ENCODE assay signal across 8 cellular contexts in the genomic region with DNA sequence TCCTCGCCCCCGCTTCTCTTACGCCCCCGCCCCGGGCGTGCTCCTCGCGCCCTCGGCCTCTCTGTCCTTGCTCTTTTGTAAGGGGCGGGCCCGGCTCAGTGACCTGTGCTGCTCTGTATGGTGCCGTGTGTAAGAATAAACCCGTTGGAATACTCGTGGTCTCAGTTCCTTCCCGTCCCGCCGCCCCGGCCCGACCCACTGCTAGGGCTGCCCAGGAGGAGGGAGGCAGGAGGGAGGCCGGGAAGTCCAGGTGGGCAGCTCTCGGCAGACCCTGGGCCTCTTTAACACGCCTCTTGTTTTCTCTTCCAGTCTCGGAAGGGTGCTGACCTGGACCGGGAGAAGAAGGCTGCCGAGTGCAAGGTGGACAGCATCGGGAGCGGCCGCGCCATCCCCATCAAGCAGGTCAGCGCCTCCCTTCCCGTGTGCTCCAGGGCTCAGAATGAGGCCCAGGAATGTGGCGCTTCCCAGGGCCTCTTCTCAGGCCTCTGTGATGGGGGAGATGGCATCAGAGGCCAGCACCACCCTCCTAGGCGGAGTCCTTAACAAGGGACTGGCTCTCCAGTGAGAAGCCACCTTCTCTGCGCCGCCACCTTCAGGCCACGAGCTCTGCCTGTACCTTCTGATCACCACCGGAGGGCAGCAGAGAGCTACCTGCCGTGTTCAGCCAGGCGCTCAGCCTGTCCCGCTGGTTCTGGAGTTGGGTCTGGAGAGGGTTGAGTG. TPM values are rescaled to one million over a fixed set of nuclear protein-coding genes. Genes with fewer than 3 reads are reported as not detected.
A peak's percentile ranks its signal among the peaks of the same experiment; 100 is the strongest.
DNase-seq lines count a peak whose midpoint lies in the region; ATAC-seq and TF ChIP-seq lines count a peak whose summit lies in the region.

No MANE protein-coding gene starts in this region.

- intact Hi-C loops in PC-9 (cut with micrococcal nuclease; ENCODE audit: unreplicated experiment): loop anchor here (1.0 kb wide), 2 partner anchors 49 to 180 kb away; no protein-coding TSS in a partner anchor

- H3K27me3 ChIP-seq in PC-9 (ENCODE audit: insufficient read depth, low read depth) (no peaks in the 10 kb centered on the region), fibroblast of lung (ENCODE audit: control insufficient read depth, insufficient read depth, low read length) (no peaks in the 10 kb centered on the region), neural progenitor cell (no peaks in the 10 kb centered on the region)

- no peak overlapping the region for H3K4me3 ChIP-seq in PC-9
- H3K4me3 ChIP-seq in fibroblast of lung (replicated peaks in 1 of 4; ENCODE audit: control extremely low read depth in 1 of 4, insufficient read depth in 1 of 4, low read depth in 3 of 4, low read length in 4 of 4): no peak overlapping the region
- H3K4me3 ChIP-seq in neural progenitor cell: no peak overlapping the region

- H3K79me2 ChIP-seq in PC-9 (ENCODE audit: low read depth): no peaks in the 10 kb centered on the region
- no peaks in the 10 kb centered on the region for H3K79me2 ChIP-seq in fibroblast of lung (ENCODE audit: control insufficient read depth, insufficient read depth, low read length)
- H3K79me2 ChIP-seq in neural progenitor cell (ENCODE audit: low read depth): no peaks in the 10 kb centered on the region

- in situ Hi-C loops in KBM-7 (cut with MboI; ENCODE audit: low pct_unique_long_range_greater_than_20kb, low sequenced_read_pairs): no loop called here

- no peaks in the 10 kb centered on the region for H3K36me3 ChIP-seq in PC-9 (ENCODE audit: low read depth)
- peaks cover 28% of the 10 kb centered on the region for H3K36me3 ChIP-seq in fibroblast of lung (ENCODE audit: control insufficient read depth, insufficient read depth, low read length)
- no peaks in the 10 kb centered on the region for H3K36me3 ChIP-seq in neural progenitor cell

- peak; percentile 95 for DNase-seq in DMS 273 (lab: John Stamatoyannopoulos, UW; ENCODE audit: unreplicated experiment)
- DNase-seq in KBM-7: peak; percentile 79
- DNase-seq in PC-9: peak; percentile 55 to 86
- peak; percentile 81 for DNase-seq in activated T-cell treated with anti-CD3 and anti-CD28 coated beads, Interleukin-2, amount 50 U/mL, for 4 hours
- peak; percentile 64 to 79 for DNase-seq in fibroblast of lung (ENCODE audit: low read depth in 2 of 2)
- peak; percentile 89 for DNase-seq in neural progenitor cell (ENCODE audit: low spot score)
- peak; percentile 56 for DNase-seq in stromal cell of bone marrow (ENCODE audit: low read depth)

- H3K4me1 ChIP-seq in PC-9 (replicated peaks; ENCODE audit: insufficient read depth): no peaks in the 10 kb centered on the region
- peaks cover 5% of the 10 kb centered on the region for H3K4me1 ChIP-seq in fibroblast of lung (ENCODE audit: control insufficient read depth, extremely low read depth, insufficient read depth, low read length)
- H3K4me1 ChIP-seq in neural progenitor cell: peaks cover 8% of the 10 kb centered on the region

- H3K4me1 Mint-ChIP-seq in activated T-cell treated with anti-CD3 and anti-CD28 coated beads, Interleukin-2, amount 50 U/mL, for 4 hours (ENCODE audit: low read depth): peaks cover 7% of the 10 kb centered on the region
- H3K4me1 Mint-ChIP-seq in neural progenitor cell: peaks cover 27% of the 10 kb centered on the region

- H2AFZ ChIP-seq in PC-9 (no peak overlapping the region), fibroblast of lung (ENCODE audit: low read length) (no peak overlapping the region), neural progenitor cell (replicated peaks) (no peak overlapping the region)

- peak; percentile 86 for ATAC-seq in GM21576 (IDR thresholded peaks at IDR 0.05; ENCODE audit: unreplicated experiment)
- peak; percentile 97 to 98 for ATAC-seq in activated T-cell treated with anti-CD3 and anti-CD28 coated beads, Interleukin-2, amount 50 U/mL, for 4 hours

- H3K27ac Mint-ChIP-seq in neural progenitor cell: no peak overlapping the region

- CTCF ChIA-PET in PC-9 (lab: Charles Lee): interaction anchor here (0.5 to 1.0 kb wide), 3 partner anchors 33 to 180 kb away, joined by 3 to 4 read pairs (median 4); a partner anchor contains a TSS

- no peak overlapping the region for H3K4me2 ChIP-seq in PC-9
- no peak overlapping the region for H3K4me2 ChIP-seq in fibroblast of lung (ENCODE audit: extremely low read depth, insufficient read depth, low read length)
- no peak overlapping the region for H3K4me2 ChIP-seq in neural progenitor cell

- H3K27me3 Mint-ChIP-seq in activated T-cell treated with anti-CD3 and anti-CD28 coated beads, Interleukin-2, amount 50 U/mL, for 4 hours (ENCODE audit: low read depth): no peaks in the 10 kb centered on the region
- H3K27me3 Mint-ChIP-seq in neural progenitor cell (ENCODE audit: insufficient read depth, low read depth): peaks cover 12% of the 10 kb centered on the region

- H3K27ac ChIP-seq in PC-9: no peak overlapping the region
- H3K27ac ChIP-seq in fibroblast of lung (ENCODE audit: insufficient read depth, low read length): no peak overlapping the region
- no peak overlapping the region for H3K27ac ChIP-seq in neural progenitor cell

- H3K9ac ChIP-seq in fibroblast of lung (ENCODE audit: insufficient read depth, low read length): no peak overlapping the region
- no peak overlapping the region for H3K9ac ChIP-seq in neural progenitor cell

- H3K9me2 ChIP-seq in PC-9 (ENCODE audit: insufficient read depth): no peaks in the 10 kb centered on the region

- H3F3A ChIP-seq in PC-9 (ENCODE audit: insufficient read depth, low read depth) (no peaks in the 10 kb centered on the region; the same call in 1 of the 2 replicates), neural progenitor cell (ENCODE audit: low read depth) (peaks cover 41% of the 10 kb centered on the region)

- peak; percentile 99 for TF ChIP-seq CTCF in PC-9 (conservative IDR thresholded peaks at IDR 0.05)
- peak; percentile 98 to 100 for TF ChIP-seq CTCF in fibroblast of lung (conservative IDR thresholded peaks at IDR 0.05 in 1 of 2, IDR thresholded peaks at IDR 0.05 in 1 of 2; ENCODE audit: low read depth in 1 of 2, low read length in 2 of 2)
- TF ChIP-seq CTCF in neural progenitor cell (IDR thresholded peaks at IDR 0.05): peak; percentile 100

- no peaks in the 10 kb centered on the region for H3K9me3 Mint-ChIP-seq in activated T-cell treated with anti-CD3 and anti-CD28 coated beads, Interleukin-2, amount 50 U/mL, for 4 hours
- no peaks in the 10 kb centered on the region for H3K9me3 Mint-ChIP-seq in neural progenitor cell

- no peak overlapping the region for H3K4me3 Mint-ChIP-seq in activated T-cell treated with anti-CD3 and anti-CD28 coated beads, Interleukin-2, amount 50 U/mL, for 4 hours
- peak overlapping the region; percentile 27 for H3K4me3 Mint-ChIP-seq in neural progenitor cell

- POLR2A ChIA-PET in PC-9 (lab: Charles Lee; ENCODE audit: unreplicated experiment): interaction anchor here (0.5 kb wide), 1 partner anchor 833 kb away, joined by 3 read pairs; no protein-coding TSS in a partner anchor

- no peaks in the 10 kb centered on the region for H3K9me3 ChIP-seq in PC-9 (ENCODE audit: insufficient read depth, low read depth)
- H3K9me3 ChIP-seq in fibroblast of lung (ENCODE audit: control insufficient read depth, insufficient read depth, low read depth, low read length): no peaks in the 10 kb centered on the region
- no peaks in the 10 kb centered on the region for H3K9me3 ChIP-seq in neural progenitor cell (ENCODE audit: low read depth)

- BruUV-seq in PC-9 (replicated peaks; lab: Mats Ljungman, UMichigan): no TSS peak

- peaks cover 13% of the 10 kb centered on the region for H3K36me3 Mint-ChIP-seq in activated T-cell treated with anti-CD3 and anti-CD28 coated beads, Interleukin-2, amount 50 U/mL, for 4 hours (ENCODE audit: insufficient read depth)
- peaks cover 26% of the 10 kb centered on the region for H3K36me3 Mint-ChIP-seq in neural progenitor cell

- H4K20me1 ChIP-seq in PC-9 (ENCODE audit: insufficient read depth): peaks cover 11% of the 10 kb centered on the region
- H4K20me1 ChIP-seq in fibroblast of lung (ENCODE audit: control insufficient read depth, extremely low read depth, insufficient read depth, low read length): no peaks in the 10 kb centered on the region
- H4K20me1 ChIP-seq in neural progenitor cell (ENCODE audit: low read depth): peaks cover 80% of the 10 kb centered on the region

RNA-seq across cellular contexts. Expression of a gene that starts 37.4 kb away (rescaled TPM):
- total RNA-seq in PC-9 (2021) (103 TPM in 2 replicates), fibroblast of lung (34.2 and 44.9 TPM in 2 replicates), neural progenitor cell (ENCODE audit: low replicate concordance) (38.9 and 73.0 TPM in 2 replicates)
- 10 to 100 TPM; 29.7 to 46.3 (median 35.1) TPM for total RNA-seq in activated T-cell treated with anti-CD3 and anti-CD28 coated beads, Interleukin-2, amount 50 U/mL, for 4 hours
- polyA plus RNA-seq in fibroblast of lung: 32.9 and 33.5 TPM in 2 replicates
- 38.7 and 42.1 TPM in 2 replicates for polyA plus RNA-seq in fibroblast of lung (2012)
- 84.7 and 88.4 TPM in 2 replicates for polyA minus RNA-seq in fibroblast of lung (ENCODE audit: low replicate concordance)

RNA-seq across cellular contexts. Expression of a gene that starts 40.4 kb away (rescaled TPM):
- total RNA-seq in PC-9 (2021): 87.8 and 99.3 TPM in 2 replicates
- total RNA-seq in activated T-cell treated with anti-CD3 and anti-CD28 coated beads, Interleukin-2, amount 50 U/mL, for 4 hours: 10 to 100 TPM; 70.3 to 85.3 (median 71.8) TPM
- total RNA-seq in fibroblast of lung: 14.1 and 20.3 TPM in 2 replicates
- 11.9 and 17.1 TPM in 2 replicates for polyA plus RNA-seq in fibroblast of lung
- 28.8 and 39.7 TPM in 2 replicates for polyA plus RNA-seq in fibroblast of lung (2012)
- 4.3 and 4.5 TPM in 2 replicates for polyA minus RNA-seq in fibroblast of lung (ENCODE audit: low replicate concordance)
- 6.0 and 49.4 TPM in 2 replicates for total RNA-seq in neural progenitor cell (ENCODE audit: low replicate concordance)

RNA-seq across cellular contexts. Expression of a gene that starts 43.0 kb away (rescaled TPM):
- total RNA-seq in PC-9 (2021) (104 and 126 TPM in 2 replicates), fibroblast of lung (64.7 and 69.5 TPM in 2 replicates), neural progenitor cell (ENCODE audit: low replicate concordance) (22.4 and 71.0 TPM in 2 replicates)
- total RNA-seq in activated T-cell treated with anti-CD3 and anti-CD28 coated beads, Interleukin-2, amount 50 U/mL, for 4 hours: 100 to 1,000 TPM in 2 of 3 donors, 10 to 100 TPM in 1; 96.5 to 111 (median 104) TPM
- 33.8 and 34.1 TPM in 2 replicates for polyA plus RNA-seq in fibroblast of lung
- 51.1 and 54.7 TPM in 2 replicates for polyA plus RNA-seq in fibroblast of lung (2012)
- 95.5 and 104 TPM in 2 replicates for polyA minus RNA-seq in fibroblast of lung (ENCODE audit: low replicate concordance)

RNA-seq across cellular contexts. Expression of a gene that starts 43.8 kb away (rescaled TPM):
- total RNA-seq in PC-9 (2021): not detected in 2 replicates
- not detected for total RNA-seq in activated T-cell treated with anti-CD3 and anti-CD28 coated beads, Interleukin-2, amount 50 U/mL, for 4 hours
- not detected in 2 replicates for total RNA-seq in fibroblast of lung
- not detected in 2 replicates for polyA plus RNA-seq in fibroblast of lung
- not detected in 2 replicates for polyA plus RNA-seq in fibroblast of lung (2012)
- not detected in 2 replicates for polyA minus RNA-seq in fibroblast of lung (ENCODE audit: low replicate concordance)
- total RNA-seq in neural progenitor cell (ENCODE audit: low replicate concordance): not detected in 2 replicates
